In genomic region chr12:50547742-50548141, GRCh38 we compare ENCODE assay signal across 19 cellular contexts. TPM values are rescaled to one million over a fixed set of nuclear protein-coding genes. Genes with fewer than 3 reads are reported as not detected.
DNase-seq lines count a peak whose midpoint lies in the region; ATAC-seq, FAIRE-seq and TF ChIP-seq lines count a peak whose summit lies in the region.
"Had no signal": no experiment of that assay in that cellular context is flagged by ENCODE, and none has a peak within 500 bp of the region (broad histone marks: within the 10 kb centered on the region; RNA-seq: fewer than 3 reads in every experiment).

No MANE protein-coding gene starts in this region.

- TF ChIP-seq POLR2A in K562 (conservative IDR thresholded peaks at IDR 0.05), result no peak
- TF ChIP-seq POLR2A in HepG2 (IDR thresholded peaks at IDR 0.05; ENCODE audit: insufficient read depth in 1 of 2, low read depth in 2 of 2, low read length in 2 of 2), result no peak
- TF ChIP-seq POLR2A in transverse colon (IDR thresholded peaks at IDR 0.05), result no peak

- H3K9ac ChIP-seq in K562 (ENCODE audit: insufficient read depth in 1 of 2, low read depth in 2 of 2, low read length in 2 of 2), result no peak overlapping the region
- 0 out of 2 replicates have a peak overlapping the region, but pooled peaks have one; percentile 15 for H3K9ac ChIP-seq in HepG2 (ENCODE audit: insufficient read depth, low read depth, low read length)
- H3K9ac ChIP-seq: BLaER1 treated with 17β-estradiol and CSF1 and Interleukin-3, amounts not matched to agents 10 nM and 100 nM; GM23248 had no signal

- peak overlapping the region; percentile 78 for H3K27ac Mint-ChIP-seq in Calu3 (ENCODE audit: unreplicated experiment)
- H3K27ac Mint-ChIP-seq: CD4-positive, alpha-beta T cell had no signal

- DNase-seq in Calu3 (no peak), K562 (ENCODE audit: extremely low read depth in 1 of 4, low spot score in 3 of 4) (no peak), HepG2 (ENCODE audit: low spot score) (no peak), transverse colon (no peak), NCI-H2107 (lab: John Stamatoyannopoulos, UW) (no peak), occipital lobe (lab: John Stamatoyannopoulos, UW) (no peak)
- DNase-seq in activated CD8-positive, alpha-beta memory T cell treated with anti-CD3 and anti-CD28 coated beads for 24 hours, result no peak
- DNase-seq: CD4-positive, alpha-beta T cell; DMS153; DMS79 treated with DMSO at 0.1 percent for 48 hours; EL; GM23248 had no signal

- H3K9me1 ChIP-seq in K562 (ENCODE audit: control insufficient read depth, insufficient read depth, low read length), result no peaks in the 10 kb centered on the region

- WGBS in K562 (ENCODE audit: insufficient coverage, low coverage, missing lambda C conversion rate), result 67% methylated on average over 2 of the region's 2 CpGs
- WGBS in HepG2 (ENCODE audit: low lambda C conversion rate), result 58% methylated on average over 2 of the region's 2 CpGs
- 85 to 93% methylated on average over 1 to 2 of the region's 2 CpGs for whole genome bisulfite sequencing in transverse colon (ENCODE audit: low coverage in 1 of 2), 2 donors

- intact Hi-C loops in Calu3 (cut with micrococcal nuclease; ENCODE audit: unreplicated experiment), result loop anchor here (1.0 to 5.0 kb wide), 2 partner anchors 34 to 40 kb away; no protein-coding TSS in a partner anchor
- intact Hi-C loops in K562 (cut with micrococcal nuclease), result no loop called here
- intact Hi-C loops in HepG2 (cut with micrococcal nuclease; ENCODE audit: unreplicated experiment), result loop anchor here (2.0 to 5.0 kb wide), 2 partner anchors 15 to 40 kb away; no protein-coding TSS in a partner anchor
- intact Hi-C loops in transverse colon (cut with DNase I; ENCODE audit: low total_unique reads), result no loop called here

- H3K27me3 Mint-ChIP-seq in Calu3 (ENCODE audit: unreplicated experiment), result no peaks in the 10 kb centered on the region
- H3K27me3 Mint-ChIP-seq: CD4-positive, alpha-beta T cell had no signal

- H3K36me3 ChIP-seq in K562 (ENCODE audit: control insufficient read depth, insufficient read depth, low read length) (no peaks in the 10 kb centered on the region), HepG2 (replicated peaks in 1 of 2; ENCODE audit: control insufficient read depth in 1 of 2, insufficient read depth in 2 of 2, low read length in 2 of 2) (0 out of 5 replicates have a peak, but pooled peaks cover 0 to 7% of the 10 kb centered on the region in 2 experiments), transverse colon (no peaks in the 10 kb centered on the region)

- no peak overlapping the region for H3K4me2 ChIP-seq in K562 (ENCODE audit: insufficient read depth, low read length)
- peak overlapping the region; percentile 49; the same call in 1 of the 2 replicates for H3K4me2 ChIP-seq in HepG2 (ENCODE audit: low read depth, low read length)

- CTCF ChIA-PET in Calu3 (lab: Charles Lee) (interaction anchor here (1.0 kb wide), 1 partner anchor 43 kb away, joined by 4 read pairs; the partner anchor contains the start of gene DIP2B), K562 (lab: Yijun Ruan, JAX; ENCODE audit: low intra/inter-chr PET ratio) (no interaction called here), HepG2 (lab: Yijun Ruan, JAX; ENCODE audit: low intra/inter-chr PET ratio, low total read pairs) (no interaction called here)

- H3K4me1 ChIP-seq in K562 (replicated peaks in 1 of 2; ENCODE audit: control insufficient read depth in 2 of 2, insufficient read depth in 2 of 2, low read length in 2 of 2), result peaks cover 14 to 19% of the 10 kb centered on the region in 2 experiments
- H3K4me1 ChIP-seq in HepG2 (ENCODE audit: insufficient read depth, low read length), result peaks cover 77% of the 10 kb centered on the region
- H3K4me1 ChIP-seq in transverse colon, result peaks cover 19 to 74% (median 54%) of the 10 kb centered on the region in 4 donors

- no peak overlapping the region for H3K4me3 Mint-ChIP-seq in Calu3 (ENCODE audit: low read depth, unreplicated experiment)
- H3K4me3 Mint-ChIP-seq: CD4-positive, alpha-beta T cell had no signal

- ATAC-seq in K562 (no peak), HepG2 (peak; percentile 42; the same call in 2 of the 3 replicates), HG03457 (IDR thresholded peaks at IDR 0.05; ENCODE audit: unreplicated experiment) (no peak)

- no peak for TF ChIP-seq EP300 in K562 (IDR thresholded peaks at IDR 0.05; ENCODE audit: low read length)
- TF ChIP-seq EP300 in HepG2 (IDR thresholded peaks at IDR 0.05; ENCODE audit: low read depth in 2 of 2, low read length in 2 of 2), result no peak
- no peak for TF ChIP-seq EP300 in HepG2 (CRISPR knock-in tag; IDR thresholded peaks at IDR 0.05; ENCODE audit: borderline replicate concordance)
- no peak for TF ChIP-seq EP300 in transverse colon (IDR thresholded peaks at IDR 0.05; ENCODE audit: low read depth)

- H4K20me1 ChIP-seq in K562 (replicated peaks; ENCODE audit: control insufficient read depth, insufficient read depth, low read length) (no peaks in the 10 kb centered on the region), HepG2 (ENCODE audit: insufficient read depth, low read length) (no peaks in the 10 kb centered on the region; the same call in 1 of the 2 replicates)

- H3K9me3 ChIP-seq in K562 (replicated peaks; ENCODE audit: control insufficient read depth, insufficient read depth, low read depth, low read length) (no peaks in the 10 kb centered on the region), HepG2 (ENCODE audit: low read length) (no peaks in the 10 kb centered on the region), transverse colon (no peaks in the 10 kb centered on the region)

- TF ChIP-seq RAD21 in K562 (CRISPR knock-in tag; conservative IDR thresholded peaks at IDR 0.05 in 1 of 2, IDR thresholded peaks at IDR 0.05 in 1 of 2) (no peak), HepG2 (CRISPR knock-in tag; IDR thresholded peaks at IDR 0.05) (no peak)

- BruUV-seq in Calu3 (replicated peaks; lab: Mats Ljungman, UMichigan) (no TSS peak), K562 (replicated peaks; lab: Mats Ljungman, UMichigan) (no TSS peak), HepG2 (replicated peaks; lab: Mats Ljungman, UMichigan) (no TSS peak)

- FAIRE-seq in K562 (lab: Jason Lieb, UNC), result no peak
- FAIRE-seq in HepG2 (lab: Jason Lieb, UNC), result no peak
- FAIRE-seq: D721Med, G401.6, GM12891, H54, HTR-8/SVneo had no signal

- peaks cover 21% of the 10 kb centered on the region for H3K4me1 Mint-ChIP-seq in Calu3 (ENCODE audit: low read depth, unreplicated experiment)

- H3K36me3 Mint-ChIP-seq in Calu3 (ENCODE audit: insufficient read depth, unreplicated experiment), result peaks cover 12% of the 10 kb centered on the region

- H2AFZ ChIP-seq in K562 (ENCODE audit: low read depth, low read length), result no peak overlapping the region
- H2AFZ ChIP-seq in HepG2 (ENCODE audit: low read length), result no peak overlapping the region
- H2AFZ ChIP-seq: GM23248 had no signal

- H3K27me3 ChIP-seq in K562 (ENCODE audit: control insufficient read depth in 2 of 2, insufficient read depth in 2 of 2, low read length in 2 of 2) (no peaks in the 10 kb centered on the region), HepG2 (ENCODE audit: control insufficient read depth in 1 of 2, insufficient read depth in 2 of 2, low read length in 2 of 2) (no peaks in the 10 kb centered on the region), transverse colon (no peaks in the 10 kb centered on the region)
- H3K27me3 ChIP-seq: BLaER1 treated with 17β-estradiol and CSF1 and Interleukin-3, amounts not matched to agents 10 nM and 100 nM had no signal

- TF ChIP-seq CTCF in Calu3 (IDR thresholded peaks at IDR 0.05; ENCODE audit: unreplicated experiment) (no peak), K562 (IDR thresholded peaks at IDR 0.05 in 2 of 3, conservative IDR thresholded peaks at IDR 0.05 in 1 of 3; ENCODE audit: insufficient read depth in 2 of 3, low read depth in 1 of 3, low read length in 3 of 3) (no peak), HepG2 (CRISPR knock-in tag; IDR thresholded peaks at IDR 0.05) (no peak), transverse colon (IDR thresholded peaks at IDR 0.05) (no peak)

- H3K9me3 Mint-ChIP-seq in Calu3 (ENCODE audit: low read depth, unreplicated experiment), result no peaks in the 10 kb centered on the region
- H3K9me3 Mint-ChIP-seq: CD4-positive, alpha-beta T cell had no signal

- H3K27ac ChIP-seq in K562 (ENCODE audit: extremely low read depth, low read depth, low read length), result no peak overlapping the region
- H3K27ac ChIP-seq in HepG2 (ENCODE audit: extremely low read length, insufficient read depth, low read length), result peak overlapping the region; percentile 78
- H3K27ac ChIP-seq in transverse colon, result peak overlapping the region; percentile 70 to 84 (median 78)
- H3K27ac ChIP-seq: BLaER1 treated with 17β-estradiol and CSF1 and Interleukin-3, amounts not matched to agents 10 nM and 100 nM; GM23248 had no signal

- POLR2A ChIA-PET in K562 (lab: Yijun Ruan, JAX) (interaction anchor here (0.7 to 5.3 kb wide), 7 partner anchors 9 to 482 kb away, joined by 3 to 23 read pairs (median 3); no protein-coding TSS in a partner anchor), HepG2 (lab: Yijun Ruan, JAX) (interaction anchor here (0.6 to 2.3 kb wide), 5 partner anchors 9 to 435 kb away, joined by 3 to 19 read pairs (median 3); no protein-coding TSS in a partner anchor)

- H3K79me2 ChIP-seq in K562 (ENCODE audit: control insufficient read depth, insufficient read depth, low read length) (peaks cover 54% of the 10 kb centered on the region), HepG2 (ENCODE audit: insufficient read depth, low read length) (peaks cover 80% of the 10 kb centered on the region)

- in situ Hi-C loops in K562 (cut with MboI) (no loop called here), HepG2 (cut with HindIII; ENCODE audit: extremely low pct_ligation_motif_present, low pct_unique_long_range_greater_than_20kb) (no loop called here), transverse colon (cut with MboI; ENCODE audit: low pct_ligation_motif_present in 1 of 4, low pct_unique_long_range_greater_than_20kb in 1 of 4, low sequenced_read_pairs in 3 of 4) (no loop called here)

- H3K4me3 ChIP-seq in K562 (no peak overlapping the region), HepG2 (replicated peaks in 1 of 3; ENCODE audit: insufficient read depth in 1 of 3, low read depth in 2 of 3, low read length in 3 of 3) (no peak overlapping the region; a peak in 1 of 6 replicates), transverse colon (no peak overlapping the region)
- H3K4me3 ChIP-seq: BLaER1 treated with 17β-estradiol and CSF1 and Interleukin-3, amounts not matched to agents 10 nM and 100 nM; GM23248 had no signal

RNA-seq across cellular contexts. Expression of gene DIP2B, which starts 43.0 kb away (rescaled TPM):
- 22.8 and 24.5 TPM in 2 replicates for total RNA-seq in Calu3 (2022)
- total RNA-seq in K562 (2011; cell fraction: chromatin; rRNA removed; ENCODE audit: low replicate concordance), result 38.9 and 51.6 TPM in 2 replicates
- total RNA-seq in K562 (2011; cell fraction: nucleolus; rRNA removed), result 22.5 and 24.8 TPM in 2 replicates
- 29.4 and 38.1 TPM in 2 replicates for total RNA-seq in K562 (2011; cell fraction: nucleoplasm; rRNA removed)
- total RNA-seq in K562 (2014; rRNA removed), result 12.1 and 14.8 TPM in 2 replicates
- 18.8 and 21.2 TPM in 2 replicates for total RNA-seq in K562 (2014; rRNA removed; fragmentation: Illumina TruSeq; extraction: Trizol)
- total RNA-seq in K562 (2015; rRNA removed; fragmentation: Illumina TruSeq; extraction: Trizol), result 19.9 and 20.3 TPM in 2 replicates
- total RNA-seq in K562 (2021), result 22.9 and 23.7 TPM in 2 replicates
- polyA plus RNA-seq in K562 (2011; rRNA removed), result 20.5 and 26.1 TPM in 2 replicates
- 16.1 and 18.2 TPM in 2 replicates for polyA plus RNA-seq in K562 (2011; cell fraction: cytosol; rRNA removed)
- polyA plus RNA-seq in K562 (2011; cell fraction: nucleus; rRNA removed), result 24.1 and 27.3 TPM in 2 replicates
- polyA plus RNA-seq in K562 (2012), result 13.5 and 14.8 TPM in 2 replicates
- 18.8 and 21.0 TPM in 2 replicates for polyA plus RNA-seq in K562 (2014; fragmentation: Illumina TruSeq; extraction: Trizol)
- polyA plus RNA-seq in K562 (2014; fragmentation: Nextera tagmentation; extraction: Ambion mirVana), result 1 to 10 TPM; 4.6 to 5.8 TPM
- 11.7 and 13.4 TPM in 2 replicates for polyA plus RNA-seq in K562 (2014; rRNA removed)
- 57.9 and 67.7 TPM in 2 replicates for polyA minus RNA-seq in K562 (2011; rRNA and poly(A)+ RNA removed)
- 28.2 and 36.9 TPM in 2 replicates for polyA minus RNA-seq in K562 (2011; cell fraction: cytosol; rRNA and poly(A)+ RNA removed)
- 20.7 and 28.9 TPM in 2 replicates for polyA minus RNA-seq in K562 (2011; cell fraction: nucleus; rRNA and poly(A)+ RNA removed)
- 35.8 and 52.4 TPM in 2 replicates for total RNA-seq in HepG2 (2016; rRNA removed; fragmentation: Illumina TruSeq; extraction: Trizol)
- total RNA-seq in HepG2 (2016; cell fraction: cytosol; rRNA removed; fragmentation: Illumina TruSeq; extraction: Trizol; ENCODE audit: low read depth), result 7.9 and 8.0 TPM in 2 replicates
- 36.4 and 48.2 TPM in 2 replicates for total RNA-seq in HepG2 (2016; cell fraction: insoluble cytoplasmic fraction; rRNA removed; fragmentation: Illumina TruSeq; extraction: Trizol)
- total RNA-seq in HepG2 (2016; cell fraction: membrane; rRNA removed; fragmentation: Illumina TruSeq; extraction: Trizol), result 13.9 and 15.2 TPM in 2 replicates
- 36.6 and 40.2 TPM in 2 replicates for total RNA-seq in HepG2 (2016; cell fraction: nucleus; rRNA removed; fragmentation: Illumina TruSeq; extraction: Trizol)
- polyA plus RNA-seq in HepG2 (2011; rRNA removed), result 28.6 and 32.1 TPM in 2 replicates
- 23.1 and 27.1 TPM in 2 replicates for polyA plus RNA-seq in HepG2 (2011; cell fraction: cytosol; rRNA removed)
- 29.8 and 33.8 TPM in 2 replicates for polyA plus RNA-seq in HepG2 (2011; cell fraction: nucleus; rRNA removed)
- polyA plus RNA-seq in HepG2 (2012), result 19.5 and 22.8 TPM in 2 replicates
- polyA plus RNA-seq in HepG2 (2016; cell fraction: cytosol; fragmentation: Illumina TruSeq; extraction: Trizol; ENCODE audit: low read depth), result 0.80 and 0.85 TPM in 2 replicates
- 29.6 and 31.2 TPM in 2 replicates for polyA plus RNA-seq in HepG2 (2016; cell fraction: insoluble cytoplasmic fraction; fragmentation: Illumina TruSeq; extraction: Trizol; ENCODE audit: low read depth)
- polyA plus RNA-seq in HepG2 (2016; cell fraction: membrane; fragmentation: Illumina TruSeq; extraction: Trizol; ENCODE audit: low read depth), result 2.8 and 3.7 TPM in 2 replicates
- 29.3 and 32.4 TPM in 2 replicates for polyA plus RNA-seq in HepG2 (2016; cell fraction: nucleus; fragmentation: Illumina TruSeq; extraction: Trizol; ENCODE audit: insufficient read depth, low read depth)
- 63.8 and 156 TPM in 2 replicates for polyA minus RNA-seq in HepG2 (2011; rRNA and poly(A)+ RNA removed; ENCODE audit: low replicate concordance)
- polyA minus RNA-seq in HepG2 (2011; cell fraction: cytosol; rRNA and poly(A)+ RNA removed), result 51.0 and 54.1 TPM in 2 replicates
- polyA minus RNA-seq in HepG2 (2011; cell fraction: nucleus; rRNA and poly(A)+ RNA removed), result 58.8 and 79.2 TPM in 2 replicates
- total RNA-seq in transverse colon, result 100 to 1,000 TPM in 1 of 4 donors, 10 to 100 TPM in 3; 40.0 to 129 (median 57.9) TPM
- total RNA-seq in occipital lobe, result 60.0 TPM

Comparison
In these comparisons a context has a peak if more than half of its experiments do, and no peak if none do; other contexts are left out.
1. intact Hi-C loops: an anchor here in Calu3 (1.0 to 5.0 kb wide) and HepG2 (2.0 to 5.0 kb wide); none called in K562 and transverse colon.